In genomic region chr16:2039286-2040030, GRCh38 we compare ENCODE assay signal across 1 cellular context.
TF ChIP-seq lines count a peak whose summit lies in the region.

No MANE protein-coding gene starts in this region.

TF ChIP-seq in HepG2, 621 proteins besides CTCF, POLR2A, EP300 and RAD21 (continued from another document and continues in another):
- TF ChIP-seq ZBED4 (CRISPR knock-in tag; IDR thresholded peaks at IDR 0.05; ENCODE audit: borderline replicate concordance) (peak; percentile 53; the same call in 1 of the 2 replicates), ZNF430 (CRISPR knock-in tag; IDR thresholded peaks at IDR 0.05) (peak; percentile 58), BRCA1 (CRISPR knock-in tag; IDR thresholded peaks at IDR 0.05) (no peak), RXRB (CRISPR knock-in tag; IDR thresholded peaks at IDR 0.05; ENCODE audit: borderline replicate concordance) (peak; percentile 91), TOPORS (CRISPR knock-in tag; IDR thresholded peaks at IDR 0.05) (0 out of 2 replicates have a peak, but pooled peaks have one; percentile 52), HBP1 (CRISPR knock-in tag; IDR thresholded peaks at IDR 0.05; ENCODE audit: low read depth) (no peak), ZNF646 (CRISPR knock-in tag; IDR thresholded peaks at IDR 0.05) (0 out of 2 replicates have a peak, but pooled peaks have one; percentile 32), MED13 (CRISPR knock-in tag; IDR thresholded peaks at IDR 0.05) (peak; percentile 49; the same call in 1 of the 2 replicates), POGZ (CRISPR knock-in tag; IDR thresholded peaks at IDR 0.05) (no peak), HINFP (CRISPR knock-in tag; IDR thresholded peaks at IDR 0.05; ENCODE audit: low read depth) (0 out of 2 replicates have a peak, but pooled peaks have one; percentile 49), SRSF1 (optimal IDR thresholded peaks at IDR 0.05; ENCODE audit: low read depth, low read length) (peak; percentile 70), SRF (IDR thresholded peaks at IDR 0.05; ENCODE audit: low read depth, low read length) (no peak), ZNF691 (CRISPR knock-in tag; IDR thresholded peaks at IDR 0.05; ENCODE audit: borderline replicate concordance, low read depth) (peak; percentile 55), ELF4 (CRISPR knock-in tag; IDR thresholded peaks at IDR 0.05; ENCODE audit: borderline replicate concordance) (0 out of 2 replicates have a peak, but pooled peaks have one; percentile 42), ZNF256 (CRISPR knock-in tag; conservative IDR thresholded peaks at IDR 0.05) (no peak), ZBTB1 (CRISPR knock-in tag; IDR thresholded peaks at IDR 0.05; ENCODE audit: borderline replicate concordance) (no peak), STAG1 (CRISPR knock-in tag; IDR thresholded peaks at IDR 0.05) (peak; percentile 4; the same call in 1 of the 2 replicates), ZNF34 (CRISPR knock-in tag; IDR thresholded peaks at IDR 0.05; ENCODE audit: borderline replicate concordance) (no peak), RBAK (CRISPR knock-in tag; IDR thresholded peaks at IDR 0.05) (0 out of 2 replicates have a peak, but pooled peaks have one; percentile 7), SATB2 (CRISPR knock-in tag; IDR thresholded peaks at IDR 0.05) (no peak), EHMT2 (IDR thresholded peaks at IDR 0.05; ENCODE audit: borderline replicate concordance, low read depth, low read length) (no peak), ZBTB3 (CRISPR knock-in tag; IDR thresholded peaks at IDR 0.05; ENCODE audit: borderline replicate concordance, low read depth) (no peak; the same call in 1 of the 2 replicates), ADNP (CRISPR knock-in tag; IDR thresholded peaks at IDR 0.05) (no peak), KIAA2018 (CRISPR knock-in tag; IDR thresholded peaks at IDR 0.05; ENCODE audit: borderline replicate concordance) (no peak), KMT2B (CRISPR knock-in tag; IDR thresholded peaks at IDR 0.05) (no peak; the same call in 1 of the 2 replicates), RORA (CRISPR knock-in tag; IDR thresholded peaks at IDR 0.05) (no peak), IRF2 (CRISPR knock-in tag; IDR thresholded peaks at IDR 0.05) (0 out of 2 replicates have a peak, but pooled peaks have one; percentile 52), ZNF878 (CRISPR knock-in tag; IDR thresholded peaks at IDR 0.05) (peak; percentile 48; the same call in 1 of the 2 replicates)
- TF ChIP-seq, protein P1, sequence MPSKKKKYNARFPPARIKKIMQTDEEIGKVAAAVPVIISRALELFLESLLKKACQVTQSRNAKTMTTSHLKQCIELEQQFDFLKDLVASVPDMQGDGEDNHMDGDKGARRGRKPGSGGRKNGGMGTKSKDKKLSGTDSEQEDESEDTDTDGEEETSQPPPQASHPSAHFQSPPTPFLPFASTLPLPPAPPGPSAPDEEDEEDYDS (CRISPR knock-in tag; IDR thresholded peaks at IDR 0.05), result peak; percentile 42; the same call in 1 of the 2 replicates
